In genomic region chr15:85507114-85507513, GRCh38 we compare ENCODE assay signal across 19 cellular contexts.
DNase-seq lines count a peak whose midpoint lies in the region; ATAC-seq, FAIRE-seq and TF ChIP-seq lines count a peak whose summit lies in the region.
"Had no signal": no experiment of that assay in that cellular context is flagged by ENCODE, and none has a peak within 500 bp of the region (broad histone marks: within the 10 kb centered on the region; RNA-seq: fewer than 3 reads in every experiment).

No MANE protein-coding gene starts in this region.

- H3K9ac ChIP-seq in HepG2 (ENCODE audit: insufficient read depth, low read depth, low read length) (no peak overlapping the region), K562 (ENCODE audit: insufficient read depth in 1 of 2, low read depth in 2 of 2, low read length in 2 of 2) (no peak overlapping the region)
- H3K9ac ChIP-seq: BLaER1 treated with 17β-estradiol and CSF1 and Interleukin-3, amounts not matched to agents 10 nM and 100 nM; GM23248 had no signal

- TF ChIP-seq POLR2A in HepG2 (IDR thresholded peaks at IDR 0.05; ENCODE audit: insufficient read depth in 1 of 2, low read depth in 2 of 2, low read length in 2 of 2) (no peak), right lobe of liver (IDR thresholded peaks at IDR 0.05) (no peak), K562 (conservative IDR thresholded peaks at IDR 0.05) (no peak)

- no peaks in the 10 kb centered on the region; a peak in 1 of 5 replicates for H3K27me3 ChIP-seq in HepG2 (ENCODE audit: control insufficient read depth in 1 of 2, insufficient read depth in 2 of 2, low read length in 2 of 2)
- no peaks in the 10 kb centered on the region for H3K27me3 ChIP-seq in right lobe of liver
- H3K27me3 ChIP-seq in K562 (ENCODE audit: control insufficient read depth in 2 of 2, insufficient read depth in 2 of 2, low read length in 2 of 2) = no peaks in the 10 kb centered on the region; a peak in 1 of 5 replicates
- H3K27me3 ChIP-seq: BLaER1 treated with 17β-estradiol and CSF1 and Interleukin-3, amounts not matched to agents 10 nM and 100 nM had no signal

- H3K27ac Mint-ChIP-seq in activated naive CD8-positive, alpha-beta T cell = peak overlapping the region; percentile 43
- no peak overlapping the region for H3K27ac Mint-ChIP-seq in activated naive CD8-positive, alpha-beta T cell treated with anti-CD3 and anti-CD28 coated beads for 36 hours
- peak overlapping the region in 4 of 6 donors; percentile 31 to 89 (median 62) for H3K27ac Mint-ChIP-seq in naive B cell

- no peak overlapping the region for H3K4me3 Mint-ChIP-seq in activated naive CD8-positive, alpha-beta T cell
- H3K4me3 Mint-ChIP-seq in activated naive CD8-positive, alpha-beta T cell treated with anti-CD3 and anti-CD28 coated beads for 36 hours = no peak overlapping the region
- no peak overlapping the region for H3K4me3 Mint-ChIP-seq in naive B cell
- H3K4me3 Mint-ChIP-seq: CD4-positive, CD25-positive, alpha-beta regulatory T cell had no signal

- H3K9me3 ChIP-seq in HepG2 (ENCODE audit: low read length) = no peaks in the 10 kb centered on the region
- H3K9me3 ChIP-seq in right lobe of liver = no peaks in the 10 kb centered on the region
- no peaks in the 10 kb centered on the region for H3K9me3 ChIP-seq in K562 (replicated peaks; ENCODE audit: control insufficient read depth, insufficient read depth, low read depth, low read length)
- H3K9me3 ChIP-seq: BLaER1 treated with 17β-estradiol and CSF1 and Interleukin-3, amounts not matched to agents 10 nM and 100 nM had no signal

- H3K4me3 ChIP-seq in HepG2 (replicated peaks in 1 of 3; ENCODE audit: insufficient read depth in 1 of 3, low read depth in 2 of 3, low read length in 3 of 3) (no peak overlapping the region), right lobe of liver (no peak overlapping the region), K562 (no peak overlapping the region)
- H3K4me3 ChIP-seq: BLaER1 treated with 17β-estradiol and CSF1 and Interleukin-3, amounts not matched to agents 10 nM and 100 nM; GM23248 had no signal

- H4K20me1 ChIP-seq in HepG2 (ENCODE audit: insufficient read depth, low read length) = 0 out of 2 replicates have a peak, but pooled peaks cover 3% of the 10 kb centered on the region
- no peaks in the 10 kb centered on the region for H4K20me1 ChIP-seq in K562 (replicated peaks; ENCODE audit: control insufficient read depth, insufficient read depth, low read length)

- H3K4me2 ChIP-seq in HepG2 (ENCODE audit: low read depth, low read length) = no peak overlapping the region
- H3K4me2 ChIP-seq in K562 (ENCODE audit: insufficient read depth, low read length) = no peak overlapping the region

- H3K9me3 Mint-ChIP-seq in activated naive CD8-positive, alpha-beta T cell (ENCODE audit: low read depth) = no peaks in the 10 kb centered on the region
- no peaks in the 10 kb centered on the region for H3K9me3 Mint-ChIP-seq in activated naive CD8-positive, alpha-beta T cell treated with anti-CD3 and anti-CD28 coated beads for 36 hours
- no peaks in the 10 kb centered on the region for H3K9me3 Mint-ChIP-seq in naive B cell
- H3K9me3 Mint-ChIP-seq: CD4-positive, CD25-positive, alpha-beta regulatory T cell had no signal

- H3K9me1 ChIP-seq in K562 (ENCODE audit: control insufficient read depth, insufficient read depth, low read length) = no peaks in the 10 kb centered on the region

- ATAC-seq in HepG2 = no peak
- no peak for ATAC-seq in right lobe of liver
- ATAC-seq in K562 = no peak
- no peak for ATAC-seq in naive B cell (ENCODE audit: low read depth in 2 of 2)
- ATAC-seq: HCT116 had no signal

- no peak for TF ChIP-seq CTCF in HepG2 (CRISPR knock-in tag; IDR thresholded peaks at IDR 0.05)
- TF ChIP-seq CTCF in right lobe of liver (IDR thresholded peaks at IDR 0.05) = no peak
- no peak for TF ChIP-seq CTCF in K562 (IDR thresholded peaks at IDR 0.05 in 2 of 3, conservative IDR thresholded peaks at IDR 0.05 in 1 of 3; ENCODE audit: insufficient read depth in 2 of 3, low read depth in 1 of 3, low read length in 3 of 3)
- no peak for TF ChIP-seq CTCF in GM10266 (IDR thresholded peaks at IDR 0.05; ENCODE audit: control insufficient read depth, insufficient read depth, low read depth, missing control alignments)

- peaks cover 6% of the 10 kb centered on the region for H3K36me3 Mint-ChIP-seq in activated naive CD8-positive, alpha-beta T cell
- H3K36me3 Mint-ChIP-seq in activated naive CD8-positive, alpha-beta T cell treated with anti-CD3 and anti-CD28 coated beads for 36 hours = peaks cover 4% of the 10 kb centered on the region
- H3K36me3 Mint-ChIP-seq in naive B cell = peaks cover 0 to 2% of the 10 kb centered on the region in 2 donors

- intact Hi-C loops in HepG2 (cut with micrococcal nuclease; ENCODE audit: unreplicated experiment) = no loop called here
- intact Hi-C loops in right lobe of liver (cut with DNase I) = loop anchor here in 1 of 2 donors (10.0 kb wide), 1 partner anchor 212 kb away; no protein-coding TSS in a partner anchor
- intact Hi-C loops in K562 (cut with micrococcal nuclease) = loop anchor here (5.0 kb wide), 1 partner anchor 175 kb away; no protein-coding TSS in a partner anchor

- no peak overlapping the region for H2AFZ ChIP-seq in HepG2 (ENCODE audit: low read length)
- no peak overlapping the region for H2AFZ ChIP-seq in K562 (ENCODE audit: low read depth, low read length)
- H2AFZ ChIP-seq: GM23248 had no signal

- 96% methylated on average over 2 of the region's 2 CpGs for WGBS in HepG2 (ENCODE audit: low lambda C conversion rate)
- 73% methylated on average over 2 of the region's 2 CpGs for WGBS in right lobe of liver (ENCODE audit: insufficient coverage, low coverage, low lambda C conversion rate, missing lambda C conversion rate)
- WGBS in K562 (ENCODE audit: insufficient coverage, low coverage, missing lambda C conversion rate) = 0% methylated on average over 2 of the region's 2 CpGs

- POLR2A ChIA-PET in HepG2 (lab: Yijun Ruan, JAX) = no interaction called here
- POLR2A ChIA-PET in K562 (lab: Yijun Ruan, JAX) = no interaction called here

- no peak for DNase-seq in activated naive CD8-positive, alpha-beta T cell treated with anti-CD3 and anti-CD28 coated beads for 36 hours
- DNase-seq in HepG2 (ENCODE audit: low spot score) (no peak), right lobe of liver (no peak), K562 (ENCODE audit: extremely low read depth in 1 of 4, low spot score in 3 of 4) (no peak), naive B cell (no peak), DMS153 (lab: John Stamatoyannopoulos, UW) (no peak), GM10266 (ENCODE audit: extremely low spot score) (no peak)
- DNase-seq: ACHN; Calu3; CD4-positive, CD25-positive, alpha-beta regulatory T cell; DMS 273 treated with DMSO at 0.1 percent for 48 hours; DMS79; GM23248 had no signal

- no peak for TF ChIP-seq EP300 in HepG2 (IDR thresholded peaks at IDR 0.05; ENCODE audit: low read depth in 2 of 2, low read length in 2 of 2)
- no peak for TF ChIP-seq EP300 in HepG2 (CRISPR knock-in tag; IDR thresholded peaks at IDR 0.05; ENCODE audit: borderline replicate concordance)
- no peak for TF ChIP-seq EP300 in K562 (IDR thresholded peaks at IDR 0.05; ENCODE audit: low read length)

- FAIRE-seq in HepG2 (lab: Jason Lieb, UNC) = no peak
- no peak for FAIRE-seq in K562 (lab: Jason Lieb, UNC)
- FAIRE-seq: GM12892, H54 had no signal

- H3K4me1 Mint-ChIP-seq in activated naive CD8-positive, alpha-beta T cell (ENCODE audit: low read depth) = peaks cover 69% of the 10 kb centered on the region
- H3K4me1 Mint-ChIP-seq in activated naive CD8-positive, alpha-beta T cell treated with anti-CD3 and anti-CD28 coated beads for 36 hours = peaks cover 60% of the 10 kb centered on the region
- H3K4me1 Mint-ChIP-seq in naive B cell = peaks cover 47 to 76% (median 76%) of the 10 kb centered on the region in 3 donors

- in situ Hi-C loops in HepG2 (cut with HindIII; ENCODE audit: extremely low pct_ligation_motif_present, low pct_unique_long_range_greater_than_20kb) = no loop called here
- in situ Hi-C loops in K562 (cut with MboI) = no loop called here

- H3K27me3 Mint-ChIP-seq in activated naive CD8-positive, alpha-beta T cell = no peaks in the 10 kb centered on the region
- H3K27me3 Mint-ChIP-seq in activated naive CD8-positive, alpha-beta T cell treated with anti-CD3 and anti-CD28 coated beads for 36 hours = no peaks in the 10 kb centered on the region
- H3K27me3 Mint-ChIP-seq in naive B cell = no peaks in the 10 kb centered on the region
- H3K27me3 Mint-ChIP-seq: CD4-positive, CD25-positive, alpha-beta regulatory T cell had no signal

- CTCF ChIA-PET in HepG2 (lab: Yijun Ruan, JAX; ENCODE audit: low intra/inter-chr PET ratio, low total read pairs) = no interaction called here
- CTCF ChIA-PET in K562 (lab: Yijun Ruan, JAX; ENCODE audit: low intra/inter-chr PET ratio) = no interaction called here

- peaks cover 5% of the 10 kb centered on the region for H3K79me2 ChIP-seq in HepG2 (ENCODE audit: insufficient read depth, low read length)
- H3K79me2 ChIP-seq in K562 (ENCODE audit: control insufficient read depth, insufficient read depth, low read length) = no peaks in the 10 kb centered on the region

- H3K27ac ChIP-seq in HepG2 (ENCODE audit: extremely low read length, insufficient read depth, low read length) (no peak overlapping the region), right lobe of liver (no peak overlapping the region), K562 (ENCODE audit: extremely low read depth, low read depth, low read length) (no peak overlapping the region)
- H3K27ac ChIP-seq: BLaER1 treated with 17β-estradiol and CSF1 and Interleukin-3, amounts not matched to agents 10 nM and 100 nM; GM23248; HL-60 had no signal

- BruUV-seq in HepG2 (replicated peaks; lab: Mats Ljungman, UMichigan) (no TSS peak), K562 (replicated peaks; lab: Mats Ljungman, UMichigan) (no TSS peak)

- H3K36me3 ChIP-seq in HepG2 (replicated peaks in 1 of 2; ENCODE audit: control insufficient read depth in 1 of 2, insufficient read depth in 2 of 2, low read length in 2 of 2) (no peaks in the 10 kb centered on the region; a peak in 1 of 5 replicates), right lobe of liver (no peaks in the 10 kb centered on the region), K562 (ENCODE audit: control insufficient read depth, insufficient read depth, low read length) (no peaks in the 10 kb centered on the region)
- H3K36me3 ChIP-seq: BLaER1 treated with 17β-estradiol and CSF1 and Interleukin-3, amounts not matched to agents 10 nM and 100 nM had no signal

- peaks cover 10% of the 10 kb centered on the region; the same call in 1 of the 2 replicates for H3K4me1 ChIP-seq in HepG2 (ENCODE audit: insufficient read depth, low read length)
- H3K4me1 ChIP-seq in right lobe of liver = peaks cover 0 to 3% (median 0%) of the 10 kb centered on the region in 4 donors
- H3K4me1 ChIP-seq in K562 (replicated peaks in 1 of 2; ENCODE audit: control insufficient read depth in 2 of 2, insufficient read depth in 2 of 2, low read length in 2 of 2) = no peaks in the 10 kb centered on the region

- no peak for TF ChIP-seq RAD21 in HepG2 (CRISPR knock-in tag; IDR thresholded peaks at IDR 0.05)
- TF ChIP-seq RAD21 in K562 (CRISPR knock-in tag; conservative IDR thresholded peaks at IDR 0.05 in 1 of 2, IDR thresholded peaks at IDR 0.05 in 1 of 2) = no peak

TF ChIP-seq in K562, 482 proteins besides CTCF, POLR2A, EP300 and RAD21 (continues in another document):
- TF ChIP-seq RBM15 (IDR thresholded peaks at IDR 0.05; ENCODE audit: insufficient read depth, low read length) = no peak
